8 cellular contexts compared by ENCODE assay signal in the genomic region with DNA sequence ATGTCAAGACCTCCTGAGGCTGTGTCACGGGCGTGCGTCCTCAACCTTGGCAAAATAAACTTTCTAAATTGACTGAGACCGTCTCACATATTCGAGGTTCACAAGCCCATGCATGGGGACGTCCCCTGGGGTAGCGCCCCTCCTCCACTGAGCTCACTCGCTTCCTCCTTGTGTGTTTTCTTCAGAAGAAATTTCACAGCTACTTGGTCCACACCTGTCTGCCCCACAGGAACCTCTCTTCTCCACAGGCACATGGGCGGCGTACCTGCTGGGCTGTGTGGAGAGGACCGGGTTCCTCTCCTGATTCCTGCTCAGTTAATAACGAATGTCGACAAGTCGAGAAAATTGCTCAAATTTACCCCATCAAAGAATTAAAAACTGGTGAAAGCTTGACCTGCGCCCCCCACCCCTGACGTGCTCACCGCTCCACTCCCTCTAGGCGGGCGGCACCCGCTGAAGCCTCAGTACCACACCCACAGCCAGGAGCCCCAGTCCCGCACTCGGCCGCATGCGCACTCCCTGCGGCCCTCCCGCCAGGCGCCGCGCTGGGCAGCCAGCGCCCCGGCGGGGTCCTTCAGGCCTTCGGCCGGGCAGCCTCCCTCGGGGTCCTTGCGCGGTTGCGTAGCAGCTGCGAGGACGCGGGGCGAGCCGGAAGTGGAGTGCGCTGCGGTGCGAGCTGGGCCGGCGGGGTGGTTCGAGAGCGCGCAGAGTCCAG. TPM values are rescaled to one million over a fixed set of nuclear protein-coding genes. Genes with fewer than 3 reads are reported as not detected.
A peak's percentile ranks its signal among the peaks of the same experiment; 100 is the strongest.
DNase-seq lines count a peak whose midpoint lies in the region; TF ChIP-seq lines count a peak whose summit lies in the region.
"Not testable (repeated sequence)": the region's sequence is repeated elsewhere in the genome, so short reads cannot be mapped to it uniquely, and the experiment has no call there.

A gene (plus strand): TSS at position 651 of the 715 bp plus-strand sequence. CDS start 1,341 bp downstream, outside the sequence.

- H3K4me1 ChIP-seq in tibial artery: peaks cover 0 to 13% (median 6%) of the 10 kb centered on the region in 4 donors

- intact Hi-C loops in activated CD4-positive, alpha-beta memory T cell treated with anti-CD3 and anti-CD28 coated beads for 36 hours (cut with micrococcal nuclease); tibial artery (cut with DNase I; ENCODE audit: low total_unique reads): not testable (repeated sequence)

- H3K27me3 Mint-ChIP-seq in activated CD4-positive, alpha-beta memory T cell treated with anti-CD3 and anti-CD28 coated beads for 36 hours; immature natural killer cell (ENCODE audit: low read depth in 3 of 3): not testable (repeated sequence)

- H3K27ac ChIP-seq in tibial artery: peak within 1 kb of the TSS; percentile 64 to 70

- peak within 1 kb of the TSS; percentile 79 for H3K27ac Mint-ChIP-seq in activated CD4-positive, alpha-beta memory T cell treated with anti-CD3 and anti-CD28 coated beads for 36 hours
- peak within 1 kb of the TSS; percentile 82 to 93 (median 88) for H3K27ac Mint-ChIP-seq in immature natural killer cell

- H3K9me3 Mint-ChIP-seq in activated CD4-positive, alpha-beta memory T cell treated with anti-CD3 and anti-CD28 coated beads for 36 hours; immature natural killer cell: not testable (repeated sequence)

- not testable (repeated sequence) for H3K36me3 Mint-ChIP-seq in activated CD4-positive, alpha-beta memory T cell treated with anti-CD3 and anti-CD28 coated beads for 36 hours; immature natural killer cell

- POLR2A ChIA-PET in HEK293T (lab: Yijun Ruan, JAX); activated CD4-positive, alpha-beta memory T cell treated with anti-CD3 and anti-CD28 coated beads for 36 hours (lab: Charles Lee): not testable (repeated sequence)

- H3K4me1 Mint-ChIP-seq in activated CD4-positive, alpha-beta memory T cell treated with anti-CD3 and anti-CD28 coated beads for 36 hours (ENCODE audit: low read depth): peaks cover 15% of the 10 kb centered on the region
- peaks cover 12 to 13% of the 10 kb centered on the region in 2 donors for H3K4me1 Mint-ChIP-seq in immature natural killer cell

- CTCF ChIA-PET in HEK293T (lab: Yijun Ruan, JAX); activated CD4-positive, alpha-beta memory T cell treated with anti-CD3 and anti-CD28 coated beads for 36 hours (lab: Charles Lee): not testable (repeated sequence)

- H3K27me3 ChIP-seq in tibial artery: not testable (repeated sequence)

- peak within 1 kb of the TSS; percentile 87 for H3K4me3 Mint-ChIP-seq in activated CD4-positive, alpha-beta memory T cell treated with anti-CD3 and anti-CD28 coated beads for 36 hours
- peak within 1 kb of the TSS; percentile 78 to 92 (median 90) for H3K4me3 Mint-ChIP-seq in immature natural killer cell

- peaks cover 0 to 16% (median 0%) of the 10 kb centered on the region in 3 donors for H3K36me3 ChIP-seq in tibial artery

- TF ChIP-seq CTCF in GM12865 (IDR thresholded peaks at IDR 0.05; ENCODE audit: insufficient read depth, low read depth, low read length, missing control alignments); choroid plexus epithelial cell (conservative IDR thresholded peaks at IDR 0.05; ENCODE audit: low read depth, low read length): not testable (repeated sequence)
- TF ChIP-seq CTCF in tibial artery (IDR thresholded peaks at IDR 0.05): peak in 1 of 2 experiments; percentile 9

- H3K9me3 ChIP-seq in tibial artery: not testable (repeated sequence)

- peak; percentile 88 for DNase-seq in GM12865 (ENCODE audit: low read depth)
- DNase-seq in HEK293T (ENCODE audit: extremely low spot score): peak; percentile 79
- DNase-seq in Jurkat, Clone E6-1 (ENCODE audit: low read depth, low spot score): peak; percentile 57
- peak; percentile 91 for DNase-seq in activated CD4-positive, alpha-beta memory T cell treated with anti-CD3 and anti-CD28 coated beads for 36 hours
- DNase-seq in choroid plexus epithelial cell (ENCODE audit: low read depth): peak; percentile 79
- DNase-seq in immature natural killer cell: peak; percentile 91
- peak; percentile 94 for DNase-seq in retina
- DNase-seq in tibial artery: peak; percentile 70 to 90

- H3K4me3 ChIP-seq in GM12865 (ENCODE audit: low read depth, low read length) (peak within 1 kb of the TSS; percentile 62), choroid plexus epithelial cell (ENCODE audit: low read depth, low read length) (peak within 1 kb of the TSS; percentile 57), tibial artery (peak within 1 kb of the TSS; percentile 57 to 58)
- H3K4me3 ChIP-seq in Jurkat, Clone E6-1 (ENCODE audit: low read length): peak within 1 kb of the TSS; percentile 58

RNA-seq across cellular contexts. Expression of the gene that starts here (rescaled TPM):
- polyA plus RNA-seq in Jurkat, Clone E6-1 (2012; ENCODE audit: insufficient read depth, insufficient read length): 20.4 TPM
- total RNA-seq in activated CD4-positive, alpha-beta memory T cell treated with anti-CD3 and anti-CD28 coated beads for 36 hours: 10 to 100 TPM; 13.0 to 14.7 TPM
- 10 to 100 TPM in 1 of 3 donors, 1 to 10 TPM in 2; 5.7 to 15.4 (median 9.0) TPM for polyA plus RNA-seq in immature natural killer cell

Comparison
In these comparisons a context has a peak if more than half of its experiments do, and no peak if none do; other contexts are left out.
1. Peak in every context shown above with its lines: DNase-seq, H3K4me3 ChIP-seq and H3K27ac ChIP-seq.